ENCODE assay signal across 13 cellular contexts in the genomic region with DNA sequence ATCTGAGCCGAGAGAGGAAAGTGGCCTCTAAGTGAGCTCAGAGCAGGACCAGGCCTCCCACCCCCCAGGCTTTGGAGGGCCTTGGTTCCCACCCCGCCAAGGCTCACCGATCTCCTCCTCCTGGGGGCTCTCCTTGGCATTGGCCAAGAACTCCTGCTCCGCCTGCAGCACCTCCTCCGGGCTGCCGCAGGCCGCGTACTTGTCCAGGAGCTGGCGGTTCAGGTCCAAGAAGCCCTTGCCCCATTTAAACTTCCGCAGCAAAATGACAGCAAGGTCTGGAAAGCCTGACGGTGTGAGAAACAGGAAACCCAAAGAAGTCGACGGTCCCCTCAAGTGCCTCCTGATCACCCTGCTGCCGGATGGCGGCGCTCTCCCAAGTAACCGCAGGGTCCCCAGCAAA. TPM values are rescaled to one million over a fixed set of nuclear protein-coding genes. Genes with fewer than 3 reads are reported as not detected.
DNase-seq lines count a peak whose midpoint lies in the region; ATAC-seq and TF ChIP-seq lines count a peak whose summit lies in the region.
"Had no signal": no experiment of that assay in that cellular context is flagged by ENCODE, and none has a peak within 500 bp of the region (broad histone marks: within the 10 kb centered on the region; RNA-seq: fewer than 3 reads in every experiment).

No MANE protein-coding gene starts in this region.

- H3K9ac ChIP-seq in BLaER1 treated with 17β-estradiol and CSF1 and Interleukin-3, amounts not matched to agents 10 nM and 100 nM, result peak overlapping the region in 8 of 11 experiments; percentile 86 to 96 (median 91); a peak in 13 of 22 replicates
- H3K9ac ChIP-seq in DND-41 (ENCODE audit: low read depth, low read length), result peak overlapping the region; percentile 95; the same call in 1 of the 2 replicates

- H3K4me1 Mint-ChIP-seq in activated CD8-positive, alpha-beta T cell treated with anti-CD3 and anti-CD28 coated beads for 36 hours (ENCODE audit: low read depth), result peaks cover 24% of the 10 kb centered on the region
- H3K4me1 Mint-ChIP-seq in mesothelial cell of epicardium, result peaks cover 13% of the 10 kb centered on the region

- H3K27ac Mint-ChIP-seq in activated CD8-positive, alpha-beta T cell treated with anti-CD3 and anti-CD28 coated beads for 36 hours, result no peak overlapping the region
- H3K27ac Mint-ChIP-seq in mesothelial cell of epicardium, result no peak overlapping the region

- H2AFZ ChIP-seq in DND-41 (ENCODE audit: low read depth, low read length), result no peak overlapping the region

- CTCF ChIA-PET in activated CD8-positive, alpha-beta T cell treated with anti-CD3 and anti-CD28 coated beads for 36 hours (lab: Charles Lee), result no interaction called here

- TF ChIP-seq CTCF in DND-41 (IDR thresholded peaks at IDR 0.05; ENCODE audit: borderline replicate concordance, extremely low read depth, low read length, poor library complexity, severe bottlenecking), result no peak
- no peak for TF ChIP-seq CTCF in activated CD8-positive, alpha-beta T cell treated with anti-CD3 and anti-CD28 coated beads for 36 hours (IDR thresholded peaks at IDR 0.05)
- no peak for TF ChIP-seq CTCF in mesothelial cell of epicardium (IDR thresholded peaks at IDR 0.05; ENCODE audit: unreplicated experiment)

- DNase-seq in DND-41, result no peak
- no peak for DNase-seq in activated CD8-positive, alpha-beta T cell treated with anti-CD3 and anti-CD28 coated beads for 36 hours
- no peak for DNase-seq in mesothelial cell of epicardium (ENCODE audit: low spot score in 2 of 2, unreplicated experiment in 2 of 2)
- DNase-seq in foreskin melanocyte, result no peak
- no peak for DNase-seq in effector memory CD4-positive, alpha-beta T cell
- DNase-seq: BE2C; NCI-H1092; stimulated activated CD8-positive, alpha-beta memory T cell treated with anti-CD3 and anti-CD28 coated beads, Interleukin-4, amount 100 ng/mL, for 48 hours; trophoblast cell; WERI-Rb-1 had no signal

- H3K27ac ChIP-seq in BLaER1 treated with 17β-estradiol and CSF1 and Interleukin-3, amounts not matched to agents 10 nM and 100 nM, result no peak overlapping the region
- H3K27ac ChIP-seq in DND-41 (ENCODE audit: low read length), result no peak overlapping the region
- no peak overlapping the region for H3K27ac ChIP-seq in effector memory CD4-positive, alpha-beta T cell (ENCODE audit: insufficient read depth, low read length, poor library complexity, severe bottlenecking)
- H3K27ac ChIP-seq: SK-N-MC, WERI-Rb-1 had no signal

- H3K4me2 ChIP-seq in BLaER1 treated with 17β-estradiol and CSF1 and Interleukin-3, amounts not matched to agents 10 nM and 100 nM, result peak overlapping the region in 10 of 11 experiments; percentile 89 to 99 (median 96); a peak in 19 of 22 replicates
- peak overlapping the region; percentile 100 for H3K4me2 ChIP-seq in DND-41 (ENCODE audit: insufficient read depth, low read length)

- ATAC-seq in DND-41 (ENCODE audit: insufficient read depth, low read depth) (no peak), GM18867 (IDR thresholded peaks at IDR 0.05; ENCODE audit: unreplicated experiment) (no peak)
- ATAC-seq in activated CD8-positive, alpha-beta T cell treated with anti-CD3 and anti-CD28 coated beads for 36 hours, result no peak

- no peaks in the 10 kb centered on the region for H3K27me3 ChIP-seq in BLaER1 treated with 17β-estradiol and CSF1 and Interleukin-3, amounts not matched to agents 10 nM and 100 nM
- no peaks in the 10 kb centered on the region for H3K27me3 ChIP-seq in DND-41 (ENCODE audit: insufficient read depth, low read length, poor library complexity)
- no peaks in the 10 kb centered on the region for H3K27me3 ChIP-seq in effector memory CD4-positive, alpha-beta T cell (replicated peaks; ENCODE audit: control insufficient read depth, insufficient read depth, low read length, poor library complexity, severe bottlenecking)

- peaks cover 0 to 72% (median 27%) of the 10 kb centered on the region in 11 experiments; a peak in 20 of 22 replicates for H4K20me1 ChIP-seq in BLaER1 treated with 17β-estradiol and CSF1 and Interleukin-3, amounts not matched to agents 10 nM and 100 nM
- H4K20me1 ChIP-seq in DND-41 (ENCODE audit: insufficient read depth, low read length), result peaks cover 32% of the 10 kb centered on the region

- H3K9me3 Mint-ChIP-seq in activated CD8-positive, alpha-beta T cell treated with anti-CD3 and anti-CD28 coated beads for 36 hours, result no peaks in the 10 kb centered on the region
- no peaks in the 10 kb centered on the region for H3K9me3 Mint-ChIP-seq in mesothelial cell of epicardium

- H3K36me3 Mint-ChIP-seq in activated CD8-positive, alpha-beta T cell treated with anti-CD3 and anti-CD28 coated beads for 36 hours (ENCODE audit: low read depth), result peaks cover 8% of the 10 kb centered on the region
- no peaks in the 10 kb centered on the region for H3K36me3 Mint-ChIP-seq in mesothelial cell of epicardium

- intact Hi-C loops in activated CD8-positive, alpha-beta T cell treated with anti-CD3 and anti-CD28 coated beads for 36 hours (cut with micrococcal nuclease), result no loop called here

- H3K9me3 ChIP-seq in BLaER1 treated with 17β-estradiol and CSF1 and Interleukin-3, amounts not matched to agents 10 nM and 100 nM (replicated peaks in 1 of 11), result no peaks in the 10 kb centered on the region
- no peaks in the 10 kb centered on the region for H3K9me3 ChIP-seq in DND-41 (ENCODE audit: insufficient read depth, low read length, severe bottlenecking)
- H3K9me3 ChIP-seq in effector memory CD4-positive, alpha-beta T cell (ENCODE audit: control insufficient read depth, low read length), result no peaks in the 10 kb centered on the region
- H3K9me3 ChIP-seq: BE2C had no signal

- H3K79me2 ChIP-seq in DND-41 (ENCODE audit: insufficient read depth, low read length), result peaks cover 54% of the 10 kb centered on the region

- peak overlapping the region in 3 of 10 experiments; percentile 87 to 97 (median 88); a peak in 5 of 20 replicates for H3K4me3 ChIP-seq in BLaER1 treated with 17β-estradiol and CSF1 and Interleukin-3, amounts not matched to agents 10 nM and 100 nM
- peak overlapping the region in 1 of 2 experiments; percentile 96; a peak in 2 of 4 replicates for H3K4me3 ChIP-seq in DND-41 (ENCODE audit: low read depth in 1 of 2, low read length in 2 of 2)
- no peak overlapping the region for H3K4me3 ChIP-seq in effector memory CD4-positive, alpha-beta T cell (ENCODE audit: insufficient read depth, low read depth, low read length, poor library complexity, severe bottlenecking)
- H3K4me3 ChIP-seq: SK-N-MC had no signal

- POLR2A ChIA-PET in activated CD8-positive, alpha-beta T cell treated with anti-CD3 and anti-CD28 coated beads for 36 hours (lab: Charles Lee), result interaction anchor here (1.2 to 1.6 kb wide), 2 partner anchors 41 to 71 kb away, joined by 3 to 4 read pairs; partner anchors contain the start of genes UBE2I and UQCC4

- H3K27me3 Mint-ChIP-seq in activated CD8-positive, alpha-beta T cell treated with anti-CD3 and anti-CD28 coated beads for 36 hours, result no peaks in the 10 kb centered on the region
- H3K27me3 Mint-ChIP-seq in mesothelial cell of epicardium (ENCODE audit: low read depth), result peaks cover 1% of the 10 kb centered on the region

- H3K4me1 ChIP-seq in BLaER1 treated with 17β-estradiol and CSF1 and Interleukin-3, amounts not matched to agents 10 nM and 100 nM, result peaks cover 26 to 38% (median 32%) of the 10 kb centered on the region in 10 experiments
- peaks cover 43% of the 10 kb centered on the region for H3K4me1 ChIP-seq in DND-41 (ENCODE audit: insufficient read depth, low read length)
- H3K4me1 ChIP-seq in effector memory CD4-positive, alpha-beta T cell (ENCODE audit: control insufficient read depth, insufficient read depth, low read length, poor library complexity, severe bottlenecking), result peaks cover 17% of the 10 kb centered on the region
- H3K4me1 ChIP-seq: BE2C had no signal

- H3K4me3 Mint-ChIP-seq in activated CD8-positive, alpha-beta T cell treated with anti-CD3 and anti-CD28 coated beads for 36 hours, result peak overlapping the region; percentile 77
- H3K4me3 Mint-ChIP-seq in mesothelial cell of epicardium, result peak overlapping the region; percentile 74

- peaks cover 20 to 39% (median 27%) of the 10 kb centered on the region in 11 experiments for H3K36me3 ChIP-seq in BLaER1 treated with 17β-estradiol and CSF1 and Interleukin-3, amounts not matched to agents 10 nM and 100 nM
- H3K36me3 ChIP-seq in DND-41 (ENCODE audit: insufficient read depth, low read length), result peaks cover 35% of the 10 kb centered on the region
- H3K36me3 ChIP-seq in effector memory CD4-positive, alpha-beta T cell (ENCODE audit: control insufficient read depth, insufficient read depth, low read length), result peaks cover 26% of the 10 kb centered on the region

RNA-seq across cellular contexts. Expression of gene TSR3, which starts 1.7 kb away (rescaled TPM):
- 10 to 100 TPM; 54.7 to 57.4 TPM for total RNA-seq in activated CD8-positive, alpha-beta T cell treated with anti-CD3 and anti-CD28 coated beads for 36 hours
- total RNA-seq in mesothelial cell of epicardium, result 42.1 to 43.7 TPM (median 42.7 TPM) in 3 replicates

RNA-seq across cellular contexts. Expression of gene GNPTG, which starts 1.8 kb away (rescaled TPM):
- 10 to 100 TPM; 17.3 to 19.2 TPM for total RNA-seq in activated CD8-positive, alpha-beta T cell treated with anti-CD3 and anti-CD28 coated beads for 36 hours
- total RNA-seq in mesothelial cell of epicardium, result 47.8 to 52.9 TPM (median 48.4 TPM) in 3 replicates

RNA-seq across cellular contexts. Expression of gene BAIAP3, which starts 16.5 kb away (rescaled TPM):
- total RNA-seq in activated CD8-positive, alpha-beta T cell treated with anti-CD3 and anti-CD28 coated beads for 36 hours, result under 1 TPM; 0.27 to 0.68 TPM
- total RNA-seq in mesothelial cell of epicardium, result 1.3 to 2.4 TPM (median 2.3 TPM) in 3 replicates

RNA-seq across cellular contexts. Expression of gene UBE2I, which starts 40.5 kb away (rescaled TPM):
- 100 to 1,000 TPM; 245 to 254 TPM for total RNA-seq in activated CD8-positive, alpha-beta T cell treated with anti-CD3 and anti-CD28 coated beads for 36 hours
- 205 to 214 TPM (median 208 TPM) in 3 replicates for total RNA-seq in mesothelial cell of epicardium
